9 cellular contexts compared by ENCODE assay signal in the genomic region with DNA sequence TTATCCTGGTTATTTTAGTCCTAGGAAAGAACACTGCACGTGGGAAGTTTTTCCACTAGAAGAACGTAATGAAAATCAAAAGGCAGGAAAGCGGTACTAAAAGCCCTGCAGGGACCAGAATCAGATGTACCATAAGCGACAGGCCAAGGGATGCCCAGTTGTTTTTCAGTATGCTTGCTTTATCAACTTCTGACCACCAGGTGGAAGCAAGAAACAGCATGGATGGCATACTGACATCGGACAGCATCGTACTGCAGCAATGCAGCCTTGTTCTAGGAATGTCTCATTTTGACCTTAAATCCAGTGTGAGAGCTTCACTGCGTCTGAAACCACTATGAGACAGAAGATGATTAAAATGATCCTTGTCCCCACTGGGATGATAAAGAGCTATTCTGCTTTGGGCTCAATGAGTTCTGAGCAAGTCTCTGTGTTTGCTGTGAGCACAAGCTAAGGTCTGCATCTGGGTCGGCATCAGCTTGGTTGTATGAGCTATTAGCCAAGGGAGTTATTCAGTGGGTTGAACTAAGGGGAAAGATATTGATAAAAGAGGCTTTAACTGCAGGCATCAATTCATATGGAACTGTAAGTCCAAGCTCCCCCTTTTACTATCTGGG. TPM values are rescaled to one million over a fixed set of nuclear protein-coding genes. Genes with fewer than 3 reads are reported as not detected.
DNase-seq lines count a peak whose midpoint lies in the region; ATAC-seq and TF ChIP-seq lines count a peak whose summit lies in the region.
"Had no signal": no experiment of that assay in that cellular context is flagged by ENCODE, and none has a peak within 500 bp of the region (broad histone marks: within the 10 kb centered on the region; RNA-seq: fewer than 3 reads in every experiment).

No MANE protein-coding gene starts in this region.

- H3K4me1 Mint-ChIP-seq in natural killer cell = peaks cover 6 to 12% of the 10 kb centered on the region in 2 donors

- H3K27me3 ChIP-seq in BE2C = no peaks in the 10 kb centered on the region
- peaks cover 0 to 2% of the 10 kb centered on the region in 2 donors for H3K27me3 ChIP-seq in aorta (ENCODE audit: control insufficient read depth in 1 of 2, insufficient read depth in 2 of 2, low read length in 1 of 2)

- H3K36me3 ChIP-seq in BE2C (no peaks in the 10 kb centered on the region), aorta (ENCODE audit: control insufficient read depth in 1 of 2, insufficient read depth in 2 of 2, low read length in 1 of 2) (no peaks in the 10 kb centered on the region)

- H3K4me1 ChIP-seq in BE2C = no peaks in the 10 kb centered on the region
- H3K4me1 ChIP-seq in aorta (ENCODE audit: control insufficient read depth in 1 of 2, insufficient read depth in 2 of 2, low read length in 2 of 2) = no peaks in the 10 kb centered on the region

- WGBS in aorta, 2 donors = 10 to 14% methylated on average over 8 of the region's 8 CpGs

- no peaks in the 10 kb centered on the region for H3K9me3 Mint-ChIP-seq in natural killer cell
- H3K9me3 Mint-ChIP-seq: IgD-negative memory B cell had no signal

- ATAC-seq in GM18511 (IDR thresholded peaks at IDR 0.05; ENCODE audit: unreplicated experiment) = peak; percentile 83
- peak; percentile 63 for ATAC-seq in HG03432 (IDR thresholded peaks at IDR 0.05; ENCODE audit: unreplicated experiment)
- peak; percentile 64 to 80 (median 73) for ATAC-seq in natural killer cell
- peak; percentile 88 for ATAC-seq in aorta (ENCODE audit: low FRiP score)

- no peaks in the 10 kb centered on the region for H3K36me3 Mint-ChIP-seq in natural killer cell

- H3K27me3 Mint-ChIP-seq in natural killer cell (ENCODE audit: low read depth in 2 of 2) = peaks cover 19 to 25% of the 10 kb centered on the region in 2 donors

- no peak overlapping the region for H3K27ac Mint-ChIP-seq in natural killer cell
- H3K27ac Mint-ChIP-seq: IgD-negative memory B cell had no signal

- H3K9me3 ChIP-seq in BE2C (no peaks in the 10 kb centered on the region), aorta (ENCODE audit: control insufficient read depth, low read length) (no peaks in the 10 kb centered on the region)

- no peak overlapping the region for H3K4me3 Mint-ChIP-seq in natural killer cell
- H3K4me3 Mint-ChIP-seq: IgD-negative memory B cell had no signal

- TF ChIP-seq CTCF in BE2C (IDR thresholded peaks at IDR 0.05; ENCODE audit: low read depth, low read length) (peak; percentile 95), fibroblast of mammary gland (conservative IDR thresholded peaks at IDR 0.05; ENCODE audit: control insufficient read depth, insufficient read depth, low read depth, low read length) (peak; percentile 93), natural killer cell (IDR thresholded peaks at IDR 0.05) (peak; percentile 69)

- DNase-seq in BE2C (peak; percentile 64), NCI-H748 (lab: John Stamatoyannopoulos, UW; ENCODE audit: unreplicated experiment) (peak; percentile 78), fibroblast of mammary gland (ENCODE audit: low read depth) (peak; percentile 86), natural killer cell (no peak), aorta (no peak)
- DNase-seq in activated CD8-positive, alpha-beta memory T cell treated with anti-CD3 and anti-CD28 coated beads for 24 hours = peak; percentile 62

- H3K27ac ChIP-seq in aorta (ENCODE audit: low read depth in 1 of 2, low read length in 2 of 2) = no peak overlapping the region

- intact Hi-C loops in natural killer cell (cut with micrococcal nuclease) = loop anchor here (1.0 kb wide), 1 partner anchor 318 kb away; no protein-coding TSS in a partner anchor
- intact Hi-C loops in aorta (cut with DNase I) = loop anchor here (2.0 to 5.0 kb wide), 2 partner anchors 172 to 318 kb away; a partner anchor contains a TSS

- H3K4me3 ChIP-seq in BE2C (ENCODE audit: low read depth, low read length) (no peak overlapping the region), fibroblast of mammary gland (ENCODE audit: control insufficient read depth, low read depth, low read length) (no peak overlapping the region), aorta (ENCODE audit: low read length in 2 of 2) (no peak overlapping the region)

RNA-seq across cellular contexts. Expression of a gene that starts 54.3 kb away (rescaled TPM):
- polyA plus RNA-seq in BE2C (2012; ENCODE audit: insufficient read depth, insufficient read length, low read depth) = 15.7 TPM
- 1 to 10 TPM in 1 of 3 donors, under 1 TPM in 1, not detected in 1; 0.72 to 2.5 TPM for total RNA-seq in natural killer cell
- 1 to 10 TPM; 3.9 to 7.7 TPM for total RNA-seq in aorta
- polyA plus RNA-seq in aorta = 1 to 10 TPM in 1 of 2 donors, under 1 TPM in 1; 0.56 to 3.0 TPM
- polyA plus RNA-seq: IgD-negative memory B cell had no signal

Comparison
In these comparisons a context has a peak if more than half of its experiments do, and no peak if none do; other contexts are left out.
1. DNase-seq: peak in BE2C (single experiment), NCI-H748 (single experiment), activated CD8-positive, alpha-beta memory T cell treated with anti-CD3 and anti-CD28 coated beads for 24 hours (single experiment) and fibroblast of mammary gland (single experiment); none in natural killer cell (single experiment) and aorta (0 of 2).
2. Peak in every context shown above with its lines, with median percentiles within 50 percentile points of each other: CTCF ChIP-seq and ATAC-seq.